ENCODE assay signal across 24 cellular contexts in genomic region chr5:125725686-125726085, GRCh38.
"Had no signal": no experiment of that assay in that cellular context is flagged by ENCODE, and none has a peak within 500 bp of the region (broad histone marks: within the 10 kb centered on the region; RNA-seq: fewer than 3 reads in every experiment).

No MANE protein-coding gene starts in this region.

- H3K27me3 ChIP-seq: colonic mucosa, heart left ventricle, pancreas, right lobe of liver, spleen, stomach, transverse colon had no signal

- H3K4me1 Mint-ChIP-seq: naive thymus-derived CD8-positive, alpha-beta T cell; stimulated activated naive B cell treated with anti-CD40 and anti-IgM and Interleukin-4, amounts not matched to agents 10 μg/mL and 1 μg/mL and 100 μg/mL, for 72 hours had no signal

- H3K9me3 ChIP-seq: colonic mucosa, pancreas, prostate gland, right lobe of liver, thoracic aorta, transverse colon had no signal

- H3K4me3 Mint-ChIP-seq: naive thymus-derived CD8-positive, alpha-beta T cell; neural crest cell; stimulated activated naive B cell treated with anti-CD40 and anti-IgM and Interleukin-4, amounts not matched to agents 10 μg/mL and 1 μg/mL and 100 μg/mL, for 72 hours had no signal

- H3K36me3 ChIP-seq: colonic mucosa, heart left ventricle, pancreas, prostate gland, right lobe of liver, spleen, stomach, thoracic aorta, transverse colon had no signal

- H3K4me1 ChIP-seq: colonic mucosa, heart left ventricle, pancreas, prostate gland, right lobe of liver, spleen, stomach, transverse colon had no signal

- H3K27ac Mint-ChIP-seq: naive thymus-derived CD8-positive, alpha-beta T cell; stimulated activated naive B cell treated with anti-CD40 and anti-IgM and Interleukin-4, amounts not matched to agents 10 μg/mL and 1 μg/mL and 100 μg/mL, for 72 hours had no signal

- H3K4me3 ChIP-seq: colonic mucosa, heart left ventricle, lung, pancreas, prostate gland, right lobe of liver, spleen, stomach, thoracic aorta, transverse colon had no signal

- DNase-seq: colonic mucosa; dermis blood vessel endothelial cell; foreskin melanocyte; heart left ventricle; hippocampal formation; left colon; left ventricle myocardium superior; mesendoderm; naive thymus-derived CD8-positive, alpha-beta T cell; occipital lobe; pancreas; retina; right lobe of liver; spleen; stimulated activated CD4-positive, alpha-beta T cell treated with anti-CD3 and anti-CD28 coated beads, Interleukin-15, amount 100 ng/mL, for 24 hours; stimulated activated CD4-positive, alpha-beta T cell treated with anti-CD3 and anti-CD28 coated beads, Interleukin-1b, Interleukin-23, amount 100 ng/mL, for 48 hours; stimulated activated CD4-positive, alpha-beta T cell treated with anti-CD3 and anti-CD28 coated beads, Interleukin-4, amount 100 ng/mL, for 4 hours; stimulated activated naive B cell treated with anti-CD40 and anti-IgM and Interleukin-4, amounts not matched to agents 10 μg/mL and 1 μg/mL and 100 μg/mL, for 72 hours; stomach; transverse colon had no signal

- H3K27me3 Mint-ChIP-seq: naive thymus-derived CD8-positive, alpha-beta T cell had no signal

- H3K27ac ChIP-seq: colonic mucosa, heart left ventricle, pancreas, prostate gland, right lobe of liver, spleen, stomach, thoracic aorta, transverse colon had no signal

- ATAC-seq: heart left ventricle; left colon; left ventricle myocardium superior; naive thymus-derived CD8-positive, alpha-beta T cell; pancreas; right lobe of liver; stimulated activated naive B cell treated with anti-CD40 and anti-IgM and Interleukin-4, amounts not matched to agents 10 μg/mL and 1 μg/mL and 100 μg/mL, for 72 hours had no signal

- H3K36me3 Mint-ChIP-seq: naive thymus-derived CD8-positive, alpha-beta T cell; stimulated activated naive B cell treated with anti-CD40 and anti-IgM and Interleukin-4, amounts not matched to agents 10 μg/mL and 1 μg/mL and 100 μg/mL, for 72 hours had no signal
